ENCODE assay signal across 25 cellular contexts in the genomic region with DNA sequence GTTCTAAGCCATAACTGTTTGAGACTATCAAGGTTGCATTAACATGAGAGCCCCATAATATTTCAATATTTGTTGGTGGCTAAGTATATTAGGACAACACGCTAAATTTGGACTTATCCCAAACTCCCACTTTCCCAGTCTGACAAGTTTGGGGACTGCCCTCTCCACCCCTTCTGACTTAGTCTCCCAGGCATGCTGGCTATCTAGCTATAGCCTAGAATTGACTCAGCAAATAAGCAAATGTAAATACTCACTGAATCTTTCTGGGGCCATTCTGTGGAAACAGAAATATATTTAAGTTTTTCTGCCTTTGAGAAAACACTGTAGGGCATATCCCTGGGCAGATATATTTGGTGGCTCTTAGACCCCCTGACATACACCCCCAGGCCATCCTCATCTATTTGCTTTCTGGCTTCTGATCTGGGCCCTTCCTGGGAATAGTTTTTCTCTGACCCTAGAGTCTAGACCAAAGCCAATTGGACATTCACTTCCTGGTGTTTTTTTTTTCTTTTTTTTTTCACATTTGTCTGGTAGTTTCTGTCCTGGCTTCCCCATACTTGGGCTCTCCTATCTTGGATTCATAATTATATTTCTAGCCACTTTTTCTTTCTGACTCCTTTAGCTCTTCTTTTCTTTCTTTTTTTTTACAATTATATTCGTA. TPM values are rescaled to one million over a fixed set of nuclear protein-coding genes. Genes with fewer than 3 reads are reported as not detected.
A peak's percentile ranks its signal among the peaks of the same experiment; 100 is the strongest.
DNase-seq lines count a peak whose midpoint lies in the region; ATAC-seq and TF ChIP-seq lines count a peak whose summit lies in the region.
"Had no signal": no experiment of that assay in that cellular context is flagged by ENCODE, and none has a peak within 500 bp of the region (broad histone marks: within the 10 kb centered on the region; RNA-seq: fewer than 3 reads in every experiment).

No MANE protein-coding gene starts in this region.

- H3K9me2 ChIP-seq in Karpas-422 (replicated peaks; ENCODE audit: insufficient read depth, low read length): no peaks in the 10 kb centered on the region

- no peaks in the 10 kb centered on the region for H3K36me3 ChIP-seq in Karpas-422 (ENCODE audit: insufficient read depth, low read length)
- H3K36me3 ChIP-seq: BE2C, SJSA1 had no signal

- H3K4me3 ChIP-seq in Karpas-422 (ENCODE audit: low read length) (no peak overlapping the region), fibroblast of mammary gland (ENCODE audit: control insufficient read depth, low read depth, low read length) (no peak overlapping the region)
- H3K4me3 ChIP-seq: SJSA1 had no signal

- DNase-seq in DMS53 treated with DMSO at 0.1 percent for 48 hours (lab: John Stamatoyannopoulos, UW; ENCODE audit: unreplicated experiment) (peak; percentile 43), Karpas-422 (no peak), fibroblast of mammary gland (ENCODE audit: low read depth) (peak; percentile 3), Ammon's horn (ENCODE audit: low spot score) (no peak), T-helper 1 cell (no peak), NCI-H82 (lab: John Stamatoyannopoulos, UW) (no peak)
- DNase-seq: BE2C; CD8-positive, alpha-beta memory T cell; Kasumi-1; NCI-H1105; NCI-H146; NCI-H1930; NCI-H2107; NCI-H524; NCI-H748 treated with DMSO at 0.1 percent for 48 hours; Right ventricle myocardium superior; RPMI8226 had no signal

- no peak for ATAC-seq in GM19455 (IDR thresholded peaks at IDR 0.05; ENCODE audit: unreplicated experiment)
- ATAC-seq: HCT116 had no signal

- peaks cover 27% of the 10 kb centered on the region for H3K4me1 ChIP-seq in Karpas-422 (ENCODE audit: low read length)
- H3K4me1 ChIP-seq: BE2C, SJSA1 had no signal

- peak overlapping the region; percentile 48; the same call in 1 of the 2 replicates for H3K27ac ChIP-seq in Karpas-422 (ENCODE audit: low read length)
- H3K27ac ChIP-seq: HL-60, SJSA1 had no signal

- H2AFZ ChIP-seq in Karpas-422 (ENCODE audit: low read length): peak overlapping the region; percentile 27; the same call in 1 of the 2 replicates

- H4K20me1 ChIP-seq in Karpas-422 (ENCODE audit: insufficient read depth, low read depth, low read length): no peaks in the 10 kb centered on the region

- H3K79me2 ChIP-seq in Karpas-422 (ENCODE audit: low read length): no peaks in the 10 kb centered on the region

- H3K27me3 ChIP-seq in Karpas-422 (ENCODE audit: low read length): no peaks in the 10 kb centered on the region
- H3K27me3 ChIP-seq: BE2C, SJSA1 had no signal

- H3K9ac ChIP-seq in Karpas-422 (ENCODE audit: low read length): no peak overlapping the region

- no peaks in the 10 kb centered on the region; the same call in 1 of the 2 replicates for H3K9me3 ChIP-seq in Karpas-422 (ENCODE audit: low read length)
- H3K9me3 ChIP-seq: BE2C, SJSA1 had no signal

- H3K4me2 ChIP-seq in Karpas-422 (ENCODE audit: low read depth, low read length, poor library complexity, severe bottlenecking): peak overlapping the region; percentile 9

- TF ChIP-seq CTCF in fibroblast of mammary gland (conservative IDR thresholded peaks at IDR 0.05; ENCODE audit: control insufficient read depth, insufficient read depth, low read depth, low read length): no peak

RNA-seq across cellular contexts. Expression of a gene that starts 36.3 kb away (rescaled TPM):
- not detected in 2 replicates for total RNA-seq in Karpas-422 (2014; rRNA removed; shearing (Covaris generic); ENCODE audit: low replicate concordance)
- total RNA-seq: A673; CD8-positive, alpha-beta memory T cell; G401; H1; Right ventricle myocardium superior; SJSA1; T-helper 1 cell treated with Interleukin-12 subunit alpha and Interleukin-12 subunit beta and Interleukin-4 antibody, amounts not matched to agents 30 ng/mL and 1 ng/mL, for 36 hours had no signal

Comparison
In these comparisons a context has a peak if more than half of its experiments do, and no peak if none do; other contexts are left out.
1. DNase-seq: peak in DMS53 treated with DMSO at 0.1 percent for 48 hours (single experiment) and fibroblast of mammary gland (single experiment); none in Karpas-422 (single experiment), Ammon's horn (single experiment), T-helper 1 cell (0 of 5) and NCI-H82 (single experiment).